In the genomic region with DNA sequence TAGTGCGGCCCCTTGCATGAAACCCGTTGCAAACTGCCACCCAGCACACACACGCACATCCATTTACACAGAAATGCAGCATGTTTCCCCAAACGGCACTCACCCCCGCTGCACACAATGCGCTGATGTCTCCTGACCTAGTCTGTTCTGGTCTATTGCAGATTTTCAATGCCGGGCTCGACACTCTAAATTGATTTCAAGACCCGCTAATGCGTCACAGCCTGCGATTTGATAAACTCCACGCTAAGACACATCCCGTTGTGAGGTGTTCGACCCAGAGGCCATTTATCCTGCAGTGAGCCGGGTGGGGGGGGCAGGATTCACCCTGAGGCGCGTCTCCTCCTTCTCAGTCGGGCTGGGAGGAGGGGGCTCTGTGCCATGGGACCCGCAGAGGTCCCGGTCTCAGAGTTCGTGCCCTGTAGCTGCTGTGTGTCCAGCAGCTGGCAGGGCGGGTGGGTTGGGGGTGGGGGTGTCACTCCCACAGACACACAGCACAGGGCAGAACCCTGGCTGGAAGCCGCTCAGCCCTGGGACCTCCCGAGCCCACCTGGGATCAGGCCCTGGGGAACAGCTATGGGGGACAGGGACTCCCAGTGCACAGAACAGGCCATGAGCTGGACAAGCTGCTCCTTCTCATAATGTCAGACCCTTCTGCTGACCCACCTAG, we compare ENCODE assay signal across 19 cellular contexts.
"Had no signal": no experiment of that assay in that cellular context is flagged by ENCODE, and none has a peak within 500 bp of the region (broad histone marks: within the 10 kb centered on the region; RNA-seq: fewer than 3 reads in every experiment).

No MANE protein-coding gene starts in this region.

- H3K27ac ChIP-seq: gastrocnemius medialis, heart left ventricle, right atrium auricular region, thyroid gland had no signal

- H3K27me3 ChIP-seq: right atrium auricular region, thyroid gland had no signal

- H3K4me3 ChIP-seq: gastrocnemius medialis, heart left ventricle, right atrium auricular region, thyroid gland had no signal

- H3K4me1 Mint-ChIP-seq: activated CD4-positive, alpha-beta memory T cell treated with anti-CD3 and anti-CD28 coated beads, Interleukin-2, amount 10 ng/mL, durations not matched to agents 7 days and 5 days; activated CD8-positive, alpha-beta memory T cell treated with anti-CD3 and anti-CD28 coated beads, Interleukin-2, amount 10 ng/mL, durations not matched to agents 7 days and 5 days; immature natural killer cell had no signal

- H3K36me3 ChIP-seq: gastrocnemius medialis, heart left ventricle, right atrium auricular region, thyroid gland had no signal

- H3K27ac Mint-ChIP-seq: activated CD4-positive, alpha-beta memory T cell treated with anti-CD3 and anti-CD28 coated beads, Interleukin-2, amount 10 ng/mL, durations not matched to agents 7 days and 5 days; activated CD8-positive, alpha-beta memory T cell treated with anti-CD3 and anti-CD28 coated beads, Interleukin-2, amount 10 ng/mL, durations not matched to agents 7 days and 5 days; activated naive CD8-positive, alpha-beta T cell; dendritic cell treated with granulocyte-macrophage colony-stimulating factor and Interleukin-4, amounts not matched to agents 40 ng/mL and 50 ng/mL, for 4 days; immature natural killer cell; naive thymus-derived CD8-positive, alpha-beta T cell; progenitor cell of endocrine pancreas had no signal

- ATAC-seq: activated CD8-positive, alpha-beta memory T cell treated with anti-CD3 and anti-CD28 coated beads, Interleukin-2, amount 10 ng/mL, durations not matched to agents 7 days and 5 days; esophagus mucosa; gastrocnemius medialis; heart left ventricle; naive thymus-derived CD8-positive, alpha-beta T cell; WTC11 had no signal

- H3K9me3 Mint-ChIP-seq: activated CD4-positive, alpha-beta memory T cell treated with anti-CD3 and anti-CD28 coated beads, Interleukin-2, amount 10 ng/mL, durations not matched to agents 7 days and 5 days; dendritic cell treated with granulocyte-macrophage colony-stimulating factor and Interleukin-4, amounts not matched to agents 40 ng/mL and 50 ng/mL, for 4 days; immature natural killer cell; naive thymus-derived CD8-positive, alpha-beta T cell; WTC11 had no signal

- H3K4me1 ChIP-seq: gastrocnemius medialis, thyroid gland had no signal

- DNase-seq: activated CD4-positive, alpha-beta memory T cell treated with anti-CD3 and anti-CD28 coated beads, Interleukin-2, amount 10 ng/mL, durations not matched to agents 7 days and 5 days; activated CD4-positive, alpha-beta T cell treated with anti-CD3 and anti-CD28 coated beads for 48 hours; activated CD8-positive, alpha-beta memory T cell treated with anti-CD3 and anti-CD28 coated beads, Interleukin-2, amount 10 ng/mL, durations not matched to agents 7 days and 5 days; effector CD8-positive, alpha-beta T cell; gastrocnemius medialis; heart left ventricle; immature natural killer cell; kidney glomerular epithelial cell; mesendoderm; naive thymus-derived CD8-positive, alpha-beta T cell; stimulated activated CD4-positive, alpha-beta T cell treated with anti-CD3 and anti-CD28 coated beads, Interleukin-2, amount 100 ng/mL, for 24 hours; stimulated activated naive CD4-positive, alpha-beta T cell treated with Interleukin-2 at 50 U/mL for 16 hours; thyroid gland had no signal

- H3K36me3 Mint-ChIP-seq: activated CD8-positive, alpha-beta memory T cell treated with anti-CD3 and anti-CD28 coated beads, Interleukin-2, amount 10 ng/mL, durations not matched to agents 7 days and 5 days; activated naive CD8-positive, alpha-beta T cell; immature natural killer cell; naive thymus-derived CD8-positive, alpha-beta T cell; WTC11 had no signal

- H3K9me3 ChIP-seq: gastrocnemius medialis, heart left ventricle, right atrium auricular region, thyroid gland had no signal

- H3K4me3 Mint-ChIP-seq: activated CD4-positive, alpha-beta memory T cell treated with anti-CD3 and anti-CD28 coated beads, Interleukin-2, amount 10 ng/mL, durations not matched to agents 7 days and 5 days; activated CD8-positive, alpha-beta memory T cell treated with anti-CD3 and anti-CD28 coated beads, Interleukin-2, amount 10 ng/mL, durations not matched to agents 7 days and 5 days; activated naive CD8-positive, alpha-beta T cell; dendritic cell treated with granulocyte-macrophage colony-stimulating factor and Interleukin-4, amounts not matched to agents 40 ng/mL and 50 ng/mL, for 4 days; immature natural killer cell; naive thymus-derived CD8-positive, alpha-beta T cell; WTC11 had no signal
